Comparison of ENCODE assay signal across 35 cellular contexts in genomic region chr12:19107750-19108149, GRCh38.
"Had no signal": no experiment of that assay in that cellular context is flagged by ENCODE, and none has a peak within 500 bp of the region (broad histone marks: within the 10 kb centered on the region; RNA-seq: fewer than 3 reads in every experiment).

No MANE protein-coding gene starts in this region.

- ATAC-seq: activated CD8-positive, alpha-beta T cell treated with anti-CD3 and anti-CD28 coated beads for 36 hours; activated naive CD4-positive, alpha-beta T cell treated with anti-CD3 and anti-CD28 coated beads, Interleukin-2, amount 50 U/mL, for 72 hours; activated T-cell treated with anti-CD3 and anti-CD28 coated beads, Interleukin-2, amount 50 U/mL, for 4 hours; activated T-cell treated with anti-CD3 and anti-CD28 coated beads, Interleukin-2, amount 50 U/mL, for 72 hours; activated T-helper 17 cell treated with anti-CD3 and anti-CD28 coated beads, Interleukin-2, amount 50 U/mL, for 72 hours; body of pancreas had no signal

- H3K27me3 ChIP-seq: adrenal gland, body of pancreas, brain microvascular endothelial cell, breast epithelium had no signal

- H3K9me3 Mint-ChIP-seq: activated B cell treated with CpG ODN at 0.5 μM for 24 hours; activated CD4-positive, alpha-beta memory T cell treated with anti-CD3 and anti-CD28 coated beads for 36 hours; activated CD4-positive, alpha-beta T cell treated with anti-CD3 and anti-CD28 coated beads, Interleukin-2, amount 10 ng/mL, durations not matched to agents 24 days and 14 days; activated CD8-positive, alpha-beta T cell treated with anti-CD3 and anti-CD28 coated beads for 36 hours; activated naive CD4-positive, alpha-beta T cell treated with anti-CD3 and anti-CD28 coated beads for 36 hours; activated naive CD4-positive, alpha-beta T cell treated with anti-CD3 and anti-CD28 coated beads, Interleukin-2, amount 50 U/mL, for 72 hours; activated naive CD8-positive, alpha-beta T cell treated with anti-CD3 and anti-CD28 coated beads for 36 hours; activated T-cell treated with anti-CD3 and anti-CD28 coated beads, Interleukin-2, amount 50 U/mL, for 4 hours; activated T-cell treated with anti-CD3 and anti-CD28 coated beads, Interleukin-2, amount 50 U/mL, for 72 hours; activated T-helper 1 cell treated with anti-CD3 and anti-CD28 coated beads, Interleukin-12 subunit alpha, Interleukin-12 subunit beta, Interleukin-2, Interleukin-4 antibody, amounts not matched to agents 30 ng/mL and 10 ng/mL and 1 ng/mL, durations not matched to agents 14 hours and 24 hours and 36 hours; activated T-helper 17 cell treated with anti-CD3 and anti-CD28 coated beads, Interleukin-2, amount 50 U/mL, for 72 hours; T-helper 1 cell treated with Interleukin-12 subunit alpha and Interleukin-12 subunit beta and Interleukin-4 antibody, amounts not matched to agents 30 μg/mL and 1 μg/mL, for 36 hours; T-helper 2 cell treated with Interferon-gamma antibody and Interleukin-4, amounts not matched to agents 5 μg/mL and 100 μg/mL, for 36 hours had no signal

- H3K27me3 Mint-ChIP-seq: activated B cell treated with CpG ODN at 0.5 μM for 24 hours had no signal

- H3K4me1 ChIP-seq: adrenal gland, body of pancreas, breast epithelium had no signal

- DNase-seq: activated B cell treated with CpG ODN at 0.5 μM for 24 hours; activated CD4-positive, alpha-beta memory T cell treated with anti-CD3 and anti-CD28 coated beads for 36 hours; activated CD4-positive, alpha-beta T cell treated with anti-CD3 and anti-CD28 coated beads for 4 hours; activated CD4-positive, alpha-beta T cell treated with anti-CD3 and anti-CD28 coated beads, Interleukin-2, amount 10 ng/mL, durations not matched to agents 24 days and 14 days; activated CD4-positive, alpha-beta T cell treated with anti-CD3 and anti-CD28 coated beads, Interleukin-2, amount 50 U/mL, for 1 hour; activated CD4-positive, alpha-beta T cell treated with anti-CD3 and anti-CD28 coated beads, Interleukin-2, amount 50 U/mL, for 4 hours; activated CD4-positive, CD25-positive, alpha-beta regulatory T cell treated with anti-CD3 and anti-CD28 coated beads, Interleukin-2, amount 50 U/mL, for 72 hours; activated CD8-positive, alpha-beta memory T cell treated with anti-CD3 and anti-CD28 coated beads, Interleukin-2, amount 50 U/mL, for 4 hours; activated CD8-positive, alpha-beta T cell treated with anti-CD3 and anti-CD28 coated beads for 36 hours; activated effector memory CD4-positive, alpha-beta T cell treated with anti-CD3 and anti-CD28 coated beads, Interleukin-2, amount 50 U/mL, for 16 hours; activated gamma-delta T cell treated with Interleukin-2 at 50 U/mL for 16 hours; activated naive CD4-positive, alpha-beta T cell; activated naive CD4-positive, alpha-beta T cell treated with anti-CD3 and anti-CD28 coated beads for 36 hours; activated naive CD4-positive, alpha-beta T cell treated with anti-CD3 and anti-CD28 coated beads, Interleukin-2, amount 50 U/mL, for 16 hours; activated naive CD8-positive, alpha-beta T cell treated with anti-CD3 and anti-CD28 coated beads for 36 hours; activated T-cell treated with anti-CD3 and anti-CD28 coated beads for 4 hours; activated T-cell treated with anti-CD3 and anti-CD28 coated beads, Interleukin-2, amount 50 U/mL, for 1 hour; activated T-cell treated with anti-CD3 and anti-CD28 coated beads, Interleukin-2, amount 50 U/mL, for 4 hours; activated T-cell treated with anti-CD3 and anti-CD28 coated beads, Interleukin-2, amount 50 U/mL, for 72 hours; adrenal gland; amniotic stem cell; aorta; body of pancreas; brain microvascular endothelial cell; central memory CD4-positive, alpha-beta T cell; T-helper 1 cell; T-helper 2 cell; T-helper 9 cell; WERI-Rb-1 had no signal

- H3K4me3 Mint-ChIP-seq: activated B cell treated with CpG ODN at 0.5 μM for 24 hours; activated CD4-positive, alpha-beta memory T cell treated with anti-CD3 and anti-CD28 coated beads for 36 hours; activated CD4-positive, alpha-beta T cell treated with anti-CD3 and anti-CD28 coated beads, Interleukin-2, amount 10 ng/mL, durations not matched to agents 24 days and 14 days; activated CD8-positive, alpha-beta T cell treated with anti-CD3 and anti-CD28 coated beads for 36 hours; activated naive CD4-positive, alpha-beta T cell treated with anti-CD3 and anti-CD28 coated beads for 36 hours; activated naive CD8-positive, alpha-beta T cell treated with anti-CD3 and anti-CD28 coated beads for 36 hours; activated T-cell treated with anti-CD3 and anti-CD28 coated beads, Interleukin-2, amount 50 U/mL, for 4 hours; activated T-cell treated with anti-CD3 and anti-CD28 coated beads, Interleukin-2, amount 50 U/mL, for 72 hours; activated T-helper 1 cell treated with anti-CD3 and anti-CD28 coated beads, Interleukin-12 subunit alpha, Interleukin-12 subunit beta, Interleukin-2, Interleukin-4 antibody, amounts not matched to agents 30 ng/mL and 10 ng/mL and 1 ng/mL, durations not matched to agents 14 hours and 24 hours and 36 hours; activated T-helper 17 cell treated with anti-CD3 and anti-CD28 coated beads, Interleukin-2, amount 50 U/mL, for 72 hours; T-helper 1 cell treated with Interleukin-12 subunit alpha and Interleukin-12 subunit beta and Interleukin-4 antibody, amounts not matched to agents 30 μg/mL and 1 μg/mL, for 36 hours; T-helper 2 cell treated with Interferon-gamma antibody and Interleukin-4, amounts not matched to agents 5 μg/mL and 100 μg/mL, for 36 hours had no signal

- H3K4me3 ChIP-seq: adrenal gland, body of pancreas, breast epithelium had no signal

- H3K9me3 ChIP-seq: adrenal gland, body of pancreas, breast epithelium had no signal

- H3K27ac ChIP-seq: adrenal gland, body of pancreas, brain microvascular endothelial cell, breast epithelium, WERI-Rb-1 had no signal

- H3K36me3 Mint-ChIP-seq: activated CD4-positive, alpha-beta memory T cell treated with anti-CD3 and anti-CD28 coated beads for 36 hours; activated naive CD4-positive, alpha-beta T cell treated with anti-CD3 and anti-CD28 coated beads, Interleukin-2, amount 50 U/mL, for 72 hours; activated naive CD8-positive, alpha-beta T cell treated with anti-CD3 and anti-CD28 coated beads for 36 hours had no signal

- H3K36me3 ChIP-seq: adrenal gland, brain microvascular endothelial cell, breast epithelium, WERI-Rb-1 had no signal

- H3K27ac Mint-ChIP-seq: activated B cell treated with CpG ODN at 0.5 μM for 24 hours; activated CD4-positive, alpha-beta memory T cell treated with anti-CD3 and anti-CD28 coated beads for 36 hours; activated CD4-positive, alpha-beta T cell treated with anti-CD3 and anti-CD28 coated beads, Interleukin-2, amount 10 ng/mL, durations not matched to agents 24 days and 14 days; activated CD8-positive, alpha-beta T cell treated with anti-CD3 and anti-CD28 coated beads for 36 hours; activated naive CD4-positive, alpha-beta T cell treated with anti-CD3 and anti-CD28 coated beads for 36 hours; activated naive CD4-positive, alpha-beta T cell treated with anti-CD3 and anti-CD28 coated beads, Interleukin-2, amount 50 U/mL, for 72 hours; activated naive CD8-positive, alpha-beta T cell treated with anti-CD3 and anti-CD28 coated beads for 36 hours; activated T-cell treated with anti-CD3 and anti-CD28 coated beads, Interleukin-2, amount 50 U/mL, for 72 hours; activated T-helper 1 cell treated with anti-CD3 and anti-CD28 coated beads, Interleukin-12 subunit alpha, Interleukin-12 subunit beta, Interleukin-2, Interleukin-4 antibody, amounts not matched to agents 30 ng/mL and 10 ng/mL and 1 ng/mL, durations not matched to agents 14 hours and 24 hours and 36 hours; activated T-helper 17 cell treated with anti-CD3 and anti-CD28 coated beads, Interleukin-2, amount 50 U/mL, for 72 hours; T-helper 1 cell treated with Interleukin-12 subunit alpha and Interleukin-12 subunit beta and Interleukin-4 antibody, amounts not matched to agents 30 μg/mL and 1 μg/mL, for 36 hours; T-helper 2 cell treated with Interferon-gamma antibody and Interleukin-4, amounts not matched to agents 5 μg/mL and 100 μg/mL, for 36 hours had no signal

- H3K4me1 Mint-ChIP-seq: activated B cell treated with CpG ODN at 0.5 μM for 24 hours; activated CD4-positive, alpha-beta T cell treated with anti-CD3 and anti-CD28 coated beads, Interleukin-2, amount 10 ng/mL, durations not matched to agents 24 days and 14 days; activated naive CD8-positive, alpha-beta T cell treated with anti-CD3 and anti-CD28 coated beads for 36 hours; activated T-helper 17 cell treated with anti-CD3 and anti-CD28 coated beads, Interleukin-2, amount 50 U/mL, for 72 hours had no signal
